Comparison of ENCODE assay signal across 8 cellular contexts in genomic region chr9:136138566-136138965, GRCh38. TPM values are rescaled to one million over a fixed set of nuclear protein-coding genes. Genes with fewer than 3 reads are reported as not detected.
DNase-seq lines count a peak whose midpoint lies in the region; ATAC-seq and TF ChIP-seq lines count a peak whose summit lies in the region.
"Had no signal": no experiment of that assay in that cellular context is flagged by ENCODE, and none has a peak within 500 bp of the region (broad histone marks: within the 10 kb centered on the region; RNA-seq: fewer than 3 reads in every experiment).

No MANE protein-coding gene starts in this region.

- no peaks in the 10 kb centered on the region for H4K20me1 ChIP-seq in KMS-11 (ENCODE audit: insufficient read depth)

- H3K79me2 ChIP-seq in KMS-11 (ENCODE audit: insufficient read depth, low read depth), result no peaks in the 10 kb centered on the region

- no peaks in the 10 kb centered on the region for H3K4me1 ChIP-seq in KMS-11 (ENCODE audit: low read depth, poor library complexity, severe bottlenecking)

- no peak overlapping the region for H3K4me3 Mint-ChIP-seq in activated CD4-positive, alpha-beta T cell treated with anti-CD3 and anti-CD28 coated beads, Interleukin-2, amount 10 ng/mL, durations not matched to agents 24 days and 14 days

- no peaks in the 10 kb centered on the region for H3K36me3 ChIP-seq in KMS-11 (ENCODE audit: insufficient read depth)
- H3K36me3 ChIP-seq: lower lobe of right lung had no signal

- H3K9me3 Mint-ChIP-seq in activated CD4-positive, alpha-beta T cell treated with anti-CD3 and anti-CD28 coated beads, Interleukin-2, amount 10 ng/mL, durations not matched to agents 24 days and 14 days, result no peaks in the 10 kb centered on the region

- peaks cover 96% of the 10 kb centered on the region for H3K27me3 ChIP-seq in KMS-11 (ENCODE audit: insufficient read depth, low read depth)

- ATAC-seq in HG03196 (IDR thresholded peaks at IDR 0.05; ENCODE audit: unreplicated experiment) (no peak), GM18909 (IDR thresholded peaks at IDR 0.05; ENCODE audit: poor library complexity, unreplicated experiment) (no peak)

- H3K27me3 Mint-ChIP-seq in activated CD4-positive, alpha-beta T cell treated with anti-CD3 and anti-CD28 coated beads, Interleukin-2, amount 10 ng/mL, durations not matched to agents 24 days and 14 days, result peaks cover 10% of the 10 kb centered on the region

- DNase-seq in ELF-1 (ENCODE audit: low read depth, low spot score) (peak; percentile 80), islet precursor cell (peak; percentile 71), GF-D8 (lab: John Stamatoyannopoulos, UW) (no peak)
- DNase-seq in activated CD4-positive, alpha-beta T cell treated with anti-CD3 and anti-CD28 coated beads, Interleukin-2, amount 10 ng/mL, durations not matched to agents 24 days and 14 days, result peak; percentile 78
- DNase-seq: lower lobe of right lung had no signal

- H3K27ac Mint-ChIP-seq in activated CD4-positive, alpha-beta T cell treated with anti-CD3 and anti-CD28 coated beads, Interleukin-2, amount 10 ng/mL, durations not matched to agents 24 days and 14 days, result no peak overlapping the region

- no peak overlapping the region for H3K27ac ChIP-seq in KMS-11
- H3K27ac ChIP-seq: lower lobe of right lung had no signal

- H2AFZ ChIP-seq in KMS-11 (ENCODE audit: low read depth), result no peak overlapping the region

- H3K4me3 ChIP-seq in KMS-11 (IDR thresholded peaks at IDR 0.05; ENCODE audit: insufficient read depth, low read depth, low read length), result no peak overlapping the region
- H3K4me3 ChIP-seq: lower lobe of right lung had no signal

- H3K9ac ChIP-seq in KMS-11, result no peak overlapping the region

- H3K4me1 Mint-ChIP-seq in activated CD4-positive, alpha-beta T cell treated with anti-CD3 and anti-CD28 coated beads, Interleukin-2, amount 10 ng/mL, durations not matched to agents 24 days and 14 days, result no peaks in the 10 kb centered on the region

- no peak overlapping the region for H3K4me2 ChIP-seq in KMS-11

- intact Hi-C loops in activated CD4-positive, alpha-beta T cell treated with anti-CD3 and anti-CD28 coated beads, Interleukin-2, amount 10 ng/mL, durations not matched to agents 24 days and 14 days (cut with micrococcal nuclease), result no loop called here

- TF ChIP-seq CTCF in KMS-11 (conservative IDR thresholded peaks at IDR 0.05; ENCODE audit: low read depth, low read length), result peak; percentile 30; the same call in 1 of the 2 replicates

- H3K36me3 Mint-ChIP-seq in activated CD4-positive, alpha-beta T cell treated with anti-CD3 and anti-CD28 coated beads, Interleukin-2, amount 10 ng/mL, durations not matched to agents 24 days and 14 days (ENCODE audit: low read depth), result no peaks in the 10 kb centered on the region

RNA-seq across cellular contexts. Expression of gene TMEM250, which starts 19.9 kb away (rescaled TPM):
- total RNA-seq in activated CD4-positive, alpha-beta T cell treated with anti-CD3 and anti-CD28 coated beads, Interleukin-2, amount 10 ng/mL, durations not matched to agents 24 days and 14 days, result 49.8 and 52.7 TPM in 2 replicates

RNA-seq across cellular contexts. Expression of gene NACC2, which starts 43.5 kb away (rescaled TPM):
- 3.2 and 3.6 TPM in 2 replicates for total RNA-seq in activated CD4-positive, alpha-beta T cell treated with anti-CD3 and anti-CD28 coated beads, Interleukin-2, amount 10 ng/mL, durations not matched to agents 24 days and 14 days
